Comparison of ENCODE assay signal across 1 cellular context in genomic region chr3:183953471-183954070, GRCh38.
TF ChIP-seq lines count a peak whose summit lies in the region.

No MANE protein-coding gene starts in this region.

TF ChIP-seq in H1, 55 proteins besides CTCF, POLR2A, EP300 and RAD21 (continued from another document):
- TF ChIP-seq NANOG (IDR thresholded peaks at IDR 0.05; ENCODE audit: insufficient read depth, low read depth, low read length, poor library complexity, severe bottlenecking) (no peak), MAX (IDR thresholded peaks at IDR 0.05) (no peak)
